Comparison of ENCODE assay signal across 19 cellular contexts in the genomic region with DNA sequence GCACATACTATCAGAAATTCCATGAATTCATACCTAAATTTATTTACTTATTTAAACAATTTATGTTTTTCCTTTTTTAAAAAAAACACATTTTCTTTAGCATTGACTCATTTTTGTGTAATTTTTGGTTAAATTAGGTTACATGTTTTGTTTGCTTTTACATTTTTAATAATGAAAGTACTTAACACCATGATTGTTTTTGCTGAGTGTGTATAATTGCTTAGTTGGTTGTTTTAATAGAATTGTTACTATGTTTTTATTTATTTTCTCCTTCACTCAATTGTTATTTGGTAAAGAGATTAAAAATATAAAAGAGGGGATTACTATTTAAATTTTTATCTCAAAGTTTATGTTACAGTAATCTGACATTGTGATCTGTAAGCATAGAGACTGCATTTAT.
A peak's percentile ranks its signal among the peaks of the same experiment; 100 is the strongest.
DNase-seq lines count a peak whose midpoint lies in the region; ATAC-seq, FAIRE-seq and TF ChIP-seq lines count a peak whose summit lies in the region.
"Had no signal": no experiment of that assay in that cellular context is flagged by ENCODE, and none has a peak within 500 bp of the region (broad histone marks: within the 10 kb centered on the region; RNA-seq: fewer than 3 reads in every experiment).

No MANE protein-coding gene starts in this region.

- FAIRE-seq in HepG2 (lab: Jason Lieb, UNC) (no peak), K562 (lab: Jason Lieb, UNC) (no peak), pancreas (lab: Jason Lieb, UNC) (peak; percentile 53)
- FAIRE-seq: GM12892, H1 had no signal

- H3K4me2 ChIP-seq in HepG2 (ENCODE audit: low read depth, low read length) (no peak overlapping the region), K562 (ENCODE audit: insufficient read depth, low read length) (no peak overlapping the region)
- H3K4me2 ChIP-seq: BLaER1 had no signal

- H3K4me3 ChIP-seq in HepG2 (replicated peaks in 1 of 3; ENCODE audit: insufficient read depth in 1 of 3, low read depth in 2 of 3, low read length in 3 of 3) (no peak overlapping the region), right lobe of liver (no peak overlapping the region), K562 (no peak overlapping the region), pancreas (no peak overlapping the region)
- H3K4me3 ChIP-seq: BLaER1, GM23248 had no signal

- POLR2A ChIA-PET in HepG2 (lab: Yijun Ruan, JAX), result no interaction called here
- POLR2A ChIA-PET in K562 (lab: Yijun Ruan, JAX), result no interaction called here

- no peaks in the 10 kb centered on the region for H3K27me3 ChIP-seq in HepG2 (ENCODE audit: control insufficient read depth in 1 of 2, insufficient read depth in 2 of 2, low read length in 2 of 2)
- H3K27me3 ChIP-seq in right lobe of liver, result no peaks in the 10 kb centered on the region
- no peaks in the 10 kb centered on the region for H3K27me3 ChIP-seq in K562 (ENCODE audit: control insufficient read depth in 2 of 2, insufficient read depth in 2 of 2, low read length in 2 of 2)
- H3K27me3 ChIP-seq in pancreas, result no peaks in the 10 kb centered on the region
- H3K27me3 ChIP-seq: BLaER1 had no signal

- H3K27ac ChIP-seq in HepG2 (ENCODE audit: extremely low read length, insufficient read depth, low read length) (no peak overlapping the region), right lobe of liver (no peak overlapping the region), K562 (ENCODE audit: extremely low read depth, low read depth, low read length) (no peak overlapping the region), pancreas (no peak overlapping the region)
- H3K27ac ChIP-seq: BLaER1, C4-2B, GM23248 had no signal

- TF ChIP-seq EP300 in HepG2 (IDR thresholded peaks at IDR 0.05; ENCODE audit: low read depth in 2 of 2, low read length in 2 of 2) (no peak), HepG2 (CRISPR knock-in tag; IDR thresholded peaks at IDR 0.05; ENCODE audit: borderline replicate concordance) (no peak), K562 (IDR thresholded peaks at IDR 0.05; ENCODE audit: low read length) (no peak)

- peaks cover 62% of the 10 kb centered on the region for H3K9me3 ChIP-seq in HepG2 (ENCODE audit: low read length)
- H3K9me3 ChIP-seq in right lobe of liver, result no peaks in the 10 kb centered on the region
- no peaks in the 10 kb centered on the region for H3K9me3 ChIP-seq in K562 (replicated peaks; ENCODE audit: control insufficient read depth, insufficient read depth, low read depth, low read length)
- no peaks in the 10 kb centered on the region for H3K9me3 ChIP-seq in pancreas
- H3K9me3 ChIP-seq: Caco-2 had no signal

- H3K9ac ChIP-seq in HepG2 (ENCODE audit: insufficient read depth, low read depth, low read length) (no peak overlapping the region), K562 (ENCODE audit: insufficient read depth in 1 of 2, low read depth in 2 of 2, low read length in 2 of 2) (no peak overlapping the region)
- H3K9ac ChIP-seq: BLaER1, GM23248 had no signal

- DNase-seq in HepG2 (ENCODE audit: low spot score) (no peak), right lobe of liver (no peak), K562 (ENCODE audit: extremely low read depth in 1 of 4, low spot score in 3 of 4) (no peak), pancreas (no peak)
- DNase-seq: 8988T; Caco-2; CD4-positive, CD25-positive, alpha-beta regulatory T cell; CD8-positive, alpha-beta T cell; DMS153; DND-41; GM23248; H7; HCEC 1CT had no signal

- no TSS peak for BruUV-seq in HepG2 (replicated peaks; lab: Mats Ljungman, UMichigan)
- no TSS peak for BruUV-seq in K562 (replicated peaks; lab: Mats Ljungman, UMichigan)

- no peak for ATAC-seq in HepG2
- ATAC-seq in right lobe of liver, result no peak
- ATAC-seq in K562, result no peak
- no peak for ATAC-seq in pancreas
- ATAC-seq in HG03045 (IDR thresholded peaks at IDR 0.05; ENCODE audit: unreplicated experiment), result no peak
- no peak for ATAC-seq in HG02798 (IDR thresholded peaks at IDR 0.05; ENCODE audit: poor library complexity, unreplicated experiment)
- ATAC-seq: CD8-positive, alpha-beta T cell had no signal

- TF ChIP-seq RAD21 in HepG2 (CRISPR knock-in tag; IDR thresholded peaks at IDR 0.05) (no peak), K562 (CRISPR knock-in tag; conservative IDR thresholded peaks at IDR 0.05 in 1 of 2, IDR thresholded peaks at IDR 0.05 in 1 of 2) (no peak)

- no peaks in the 10 kb centered on the region for H3K4me1 ChIP-seq in HepG2 (ENCODE audit: insufficient read depth, low read length)
- no peaks in the 10 kb centered on the region for H3K4me1 ChIP-seq in right lobe of liver
- no peaks in the 10 kb centered on the region for H3K4me1 ChIP-seq in K562 (replicated peaks in 1 of 2; ENCODE audit: control insufficient read depth in 2 of 2, insufficient read depth in 2 of 2, low read length in 2 of 2)
- no peaks in the 10 kb centered on the region for H3K4me1 ChIP-seq in pancreas
- H3K4me1 ChIP-seq: Caco-2 had no signal

- intact Hi-C loops in HepG2 (cut with micrococcal nuclease; ENCODE audit: unreplicated experiment) (no loop called here), right lobe of liver (cut with DNase I) (no loop called here), K562 (cut with micrococcal nuclease) (no loop called here), pancreas (cut with DNase I) (no loop called here)

- H3K36me3 ChIP-seq in HepG2 (replicated peaks in 1 of 2; ENCODE audit: control insufficient read depth in 1 of 2, insufficient read depth in 2 of 2, low read length in 2 of 2) (no peaks in the 10 kb centered on the region), right lobe of liver (no peaks in the 10 kb centered on the region), K562 (ENCODE audit: control insufficient read depth, insufficient read depth, low read length) (no peaks in the 10 kb centered on the region), pancreas (no peaks in the 10 kb centered on the region)

- H2AFZ ChIP-seq in HepG2 (ENCODE audit: low read length) (no peak overlapping the region), K562 (ENCODE audit: low read depth, low read length) (no peak overlapping the region)
- H2AFZ ChIP-seq: GM23248 had no signal

- CTCF ChIA-PET in HepG2 (lab: Yijun Ruan, JAX; ENCODE audit: low intra/inter-chr PET ratio, low total read pairs), result no interaction called here
- CTCF ChIA-PET in K562 (lab: Yijun Ruan, JAX; ENCODE audit: low intra/inter-chr PET ratio), result no interaction called here

- in situ Hi-C loops in HepG2 (cut with HindIII; ENCODE audit: extremely low pct_ligation_motif_present, low pct_unique_long_range_greater_than_20kb), result no loop called here
- in situ Hi-C loops in K562 (cut with MboI), result no loop called here

- H3K79me2 ChIP-seq in HepG2 (ENCODE audit: insufficient read depth, low read length), result no peaks in the 10 kb centered on the region
- H3K79me2 ChIP-seq in K562 (ENCODE audit: control insufficient read depth, insufficient read depth, low read length), result no peaks in the 10 kb centered on the region

- TF ChIP-seq CTCF in HepG2 (CRISPR knock-in tag; IDR thresholded peaks at IDR 0.05) (no peak), right lobe of liver (IDR thresholded peaks at IDR 0.05) (no peak), K562 (IDR thresholded peaks at IDR 0.05 in 2 of 3, conservative IDR thresholded peaks at IDR 0.05 in 1 of 3; ENCODE audit: insufficient read depth in 2 of 3, low read depth in 1 of 3, low read length in 3 of 3) (no peak), pancreas (IDR thresholded peaks at IDR 0.05) (no peak)

- H4K20me1 ChIP-seq in HepG2 (ENCODE audit: insufficient read depth, low read length) (no peaks in the 10 kb centered on the region), K562 (replicated peaks; ENCODE audit: control insufficient read depth, insufficient read depth, low read length) (no peaks in the 10 kb centered on the region)
- H4K20me1 ChIP-seq: BLaER1 had no signal

- H3K9me1 ChIP-seq in K562 (ENCODE audit: control insufficient read depth, insufficient read depth, low read length), result no peaks in the 10 kb centered on the region

- no peak for TF ChIP-seq POLR2A in HepG2 (IDR thresholded peaks at IDR 0.05; ENCODE audit: insufficient read depth in 1 of 2, low read depth in 2 of 2, low read length in 2 of 2)
- TF ChIP-seq POLR2A in right lobe of liver (IDR thresholded peaks at IDR 0.05), result no peak
- TF ChIP-seq POLR2A in K562 (conservative IDR thresholded peaks at IDR 0.05), result no peak

TF ChIP-seq in HepG2, 621 proteins besides CTCF, POLR2A, EP300 and RAD21:
- TF ChIP-seq TBX3 (IDR thresholded peaks at IDR 0.05; ENCODE audit: borderline replicate concordance) (no peak), MAFK (conservative IDR thresholded peaks at IDR 0.05 in 1 of 2, IDR thresholded peaks at IDR 0.05 in 1 of 2; ENCODE audit: low read length in 2 of 2) (peak; percentile 21 to 61; a peak in 2 of 4 replicates)

TF ChIP-seq in K562, 482 proteins besides CTCF, POLR2A, EP300 and RAD21 (continues in another document):
- TF ChIP-seq ZFP36 (IDR thresholded peaks at IDR 0.05; ENCODE audit: low read depth, low read length, partially characterized antibody), result no peak
- TF ChIP-seq STAT5B (CRISPR knock-in tag; IDR thresholded peaks at IDR 0.05), result no peak
- no peak for TF ChIP-seq USF1 (CRISPR knock-in tag; IDR thresholded peaks at IDR 0.05)
- TF ChIP-seq ZFPM2 (CRISPR knock-in tag; IDR thresholded peaks at IDR 0.05), result no peak
- TF ChIP-seq, protein P1, sequence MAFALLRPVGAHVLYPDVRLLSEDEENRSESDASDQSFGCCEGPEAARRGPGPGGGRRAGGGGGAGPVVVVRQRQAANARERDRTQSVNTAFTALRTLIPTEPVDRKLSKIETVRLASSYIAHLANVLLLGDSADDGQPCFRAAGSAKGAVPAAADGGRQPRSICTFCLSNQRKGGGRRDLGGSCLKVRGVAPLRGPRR (CRISPR knock-in tag; IDR thresholded peaks at IDR 0.05), result no peak

Comparison
In these comparisons a context has a peak if more than half of its experiments do, and no peak if none do; other contexts are left out.
1. Of the 241 proteins assayed by ChIP-seq in both HepG2 and K562: peak only in HepG2: none; only in K562: MAFF and MAFG; in both: MAFK; in neither: 238.